In genomic region chr11:14519692-14520085, GRCh38 we compare ENCODE assay signal across 1 cellular context.
A peak's percentile ranks its signal among the peaks of the same experiment; 100 is the strongest.
TF ChIP-seq lines count a peak whose summit lies in the region.

No MANE protein-coding gene starts in this region.

TF ChIP-seq in K562, 482 proteins besides CTCF, POLR2A, EP300 and RAD21 (continued from another document and continues in another):
- TF ChIP-seq, protein P1, sequence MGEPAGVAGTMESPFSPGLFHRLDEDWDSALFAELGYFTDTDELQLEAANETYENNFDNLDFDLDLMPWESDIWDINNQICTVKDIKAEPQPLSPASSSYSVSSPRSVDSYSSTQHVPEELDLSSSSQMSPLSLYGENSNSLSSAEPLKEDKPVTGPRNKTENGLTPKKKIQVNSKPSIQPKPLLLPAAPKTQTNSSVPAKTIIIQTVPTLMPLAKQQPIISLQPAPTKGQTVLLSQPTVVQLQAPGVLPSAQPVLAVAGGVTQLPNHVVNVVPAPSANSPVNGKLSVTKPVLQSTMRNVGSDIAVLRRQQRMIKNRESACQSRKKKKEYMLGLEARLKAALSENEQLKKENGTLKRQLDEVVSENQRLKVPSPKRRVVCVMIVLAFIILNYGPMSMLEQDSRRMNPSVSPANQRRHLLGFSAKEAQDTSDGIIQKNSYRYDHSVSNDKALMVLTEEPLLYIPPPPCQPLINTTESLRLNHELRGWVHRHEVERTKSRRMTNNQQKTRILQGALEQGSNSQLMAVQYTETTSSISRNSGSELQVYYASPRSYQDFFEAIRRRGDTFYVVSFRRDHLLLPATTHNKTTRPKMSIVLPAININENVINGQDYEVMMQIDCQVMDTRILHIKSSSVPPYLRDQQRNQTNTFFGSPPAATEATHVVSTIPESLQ (CRISPR knock-in tag; IDR thresholded peaks at IDR 0.05), result no peak
- TF ChIP-seq POLR2B (IDR thresholded peaks at IDR 0.05; ENCODE audit: low read depth, partially characterized antibody), result no peak
- TF ChIP-seq ATF2 (CRISPR knock-in tag; IDR thresholded peaks at IDR 0.05), result no peak
- TF ChIP-seq CSDE1 (IDR thresholded peaks at IDR 0.05), result no peak
- TF ChIP-seq NFIX (CRISPR knock-in tag; IDR thresholded peaks at IDR 0.05; ENCODE audit: low read depth), result no peak
- no peak for TF ChIP-seq ZNF184 (CRISPR knock-in tag; IDR thresholded peaks at IDR 0.05)
- TF ChIP-seq NR3C1 (CRISPR knock-in tag; IDR thresholded peaks at IDR 0.05), result no peak
- TF ChIP-seq, protein P2, sequence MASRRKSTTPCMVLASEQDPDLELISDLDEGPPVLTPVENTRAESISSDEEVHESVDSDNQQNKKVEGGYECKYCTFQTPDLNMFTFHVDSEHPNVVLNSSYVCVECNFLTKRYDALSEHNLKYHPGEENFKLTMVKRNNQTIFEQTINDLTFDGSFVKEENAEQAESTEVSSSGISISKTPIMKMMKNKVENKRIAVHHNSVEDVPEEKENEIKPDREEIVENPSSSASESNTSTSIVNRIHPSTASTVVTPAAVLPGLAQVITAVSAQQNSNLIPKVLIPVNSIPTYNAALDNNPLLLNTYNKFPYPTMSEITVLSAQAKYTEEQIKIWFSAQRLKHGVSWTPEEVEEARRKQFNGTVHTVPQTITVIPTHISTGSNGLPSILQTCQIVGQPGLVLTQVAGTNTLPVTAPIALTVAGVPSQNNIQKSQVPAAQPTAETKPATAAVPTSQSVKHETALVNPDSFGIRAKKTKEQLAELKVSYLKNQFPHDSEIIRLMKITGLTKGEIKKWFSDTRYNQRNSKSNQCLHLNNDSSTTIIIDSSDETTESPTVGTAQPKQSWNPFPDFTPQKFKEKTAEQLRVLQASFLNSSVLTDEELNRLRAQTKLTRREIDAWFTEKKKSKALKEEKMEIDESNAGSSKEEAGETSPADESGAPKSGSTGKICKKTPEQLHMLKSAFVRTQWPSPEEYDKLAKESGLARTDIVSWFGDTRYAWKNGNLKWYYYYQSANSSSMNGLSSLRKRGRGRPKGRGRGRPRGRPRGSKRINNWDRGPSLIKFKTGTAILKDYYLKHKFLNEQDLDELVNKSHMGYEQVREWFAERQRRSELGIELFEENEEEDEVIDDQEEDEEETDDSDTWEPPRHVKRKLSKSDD (conservative IDR thresholded peaks at IDR 0.05; ENCODE audit: low read length), result no peak
- no peak for TF ChIP-seq CREM (IDR thresholded peaks at IDR 0.05; ENCODE audit: low read depth)
- peak; percentile 79 for TF ChIP-seq CHD1 (IDR thresholded peaks at IDR 0.05; ENCODE audit: low read length)
- no peak for TF ChIP-seq U2AF1 (optimal IDR thresholded peaks at IDR 0.05; ENCODE audit: low read depth, low read length)
- TF ChIP-seq ZBTB8A (IDR thresholded peaks at IDR 0.05; ENCODE audit: partially characterized antibody), result no peak
- no peak for TF ChIP-seq L3MBTL2 (IDR thresholded peaks at IDR 0.05)
- peak; percentile 67 for TF ChIP-seq SPI1 (IDR thresholded peaks at IDR 0.05; ENCODE audit: borderline replicate concordance, low read depth, low read length)
- TF ChIP-seq, protein P3, sequence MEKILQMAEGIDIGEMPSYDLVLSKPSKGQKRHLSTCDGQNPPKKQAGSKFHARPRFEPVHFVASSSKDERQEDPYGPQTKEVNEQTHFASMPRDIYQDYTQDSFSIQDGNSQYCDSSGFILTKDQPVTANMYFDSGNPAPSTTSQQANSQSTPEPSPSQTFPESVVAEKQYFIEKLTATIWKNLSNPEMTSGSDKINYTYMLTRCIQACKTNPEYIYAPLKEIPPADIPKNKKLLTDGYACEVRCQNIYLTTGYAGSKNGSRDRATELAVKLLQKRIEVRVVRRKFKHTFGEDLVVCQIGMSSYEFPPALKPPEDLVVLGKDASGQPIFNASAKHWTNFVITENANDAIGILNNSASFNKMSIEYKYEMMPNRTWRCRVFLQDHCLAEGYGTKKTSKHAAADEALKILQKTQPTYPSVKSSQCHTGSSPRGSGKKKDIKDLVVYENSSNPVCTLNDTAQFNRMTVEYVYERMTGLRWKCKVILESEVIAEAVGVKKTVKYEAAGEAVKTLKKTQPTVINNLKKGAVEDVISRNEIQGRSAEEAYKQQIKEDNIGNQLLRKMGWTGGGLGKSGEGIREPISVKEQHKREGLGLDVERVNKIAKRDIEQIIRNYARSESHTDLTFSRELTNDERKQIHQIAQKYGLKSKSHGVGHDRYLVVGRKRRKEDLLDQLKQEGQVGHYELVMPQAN (IDR thresholded peaks at IDR 0.05; ENCODE audit: borderline replicate concordance), result no peak
- no peak for TF ChIP-seq PYGO2 (tag; IDR thresholded peaks at IDR 0.05)
- no peak for TF ChIP-seq SAFB (IDR thresholded peaks at IDR 0.05; ENCODE audit: borderline replicate concordance, low read depth, low read length)
- no peak for TF ChIP-seq ZNF444 (CRISPR knock-in tag; IDR thresholded peaks at IDR 0.05)
- no peak for TF ChIP-seq NR2C2 (CRISPR knock-in tag; IDR thresholded peaks at IDR 0.05)
- no peak for TF ChIP-seq NR2C2 (tag; IDR thresholded peaks at IDR 0.05)
- TF ChIP-seq ZNF764 (CRISPR knock-in tag; IDR thresholded peaks at IDR 0.05; ENCODE audit: low read depth), result no peak
- TF ChIP-seq KLF6 (CRISPR knock-in tag; IDR thresholded peaks at IDR 0.05; ENCODE audit: borderline replicate concordance), result 0 out of 2 replicates have a peak, but pooled peaks have one; percentile 6
- no peak for TF ChIP-seq DACH1 (IDR thresholded peaks at IDR 0.05; ENCODE audit: partially characterized antibody)
- TF ChIP-seq ZFX (CRISPR knock-in tag; IDR thresholded peaks at IDR 0.05), result no peak
- no peak for TF ChIP-seq POLR2G (IDR thresholded peaks at IDR 0.05; ENCODE audit: low read depth, low read length)
- TF ChIP-seq, protein P4, sequence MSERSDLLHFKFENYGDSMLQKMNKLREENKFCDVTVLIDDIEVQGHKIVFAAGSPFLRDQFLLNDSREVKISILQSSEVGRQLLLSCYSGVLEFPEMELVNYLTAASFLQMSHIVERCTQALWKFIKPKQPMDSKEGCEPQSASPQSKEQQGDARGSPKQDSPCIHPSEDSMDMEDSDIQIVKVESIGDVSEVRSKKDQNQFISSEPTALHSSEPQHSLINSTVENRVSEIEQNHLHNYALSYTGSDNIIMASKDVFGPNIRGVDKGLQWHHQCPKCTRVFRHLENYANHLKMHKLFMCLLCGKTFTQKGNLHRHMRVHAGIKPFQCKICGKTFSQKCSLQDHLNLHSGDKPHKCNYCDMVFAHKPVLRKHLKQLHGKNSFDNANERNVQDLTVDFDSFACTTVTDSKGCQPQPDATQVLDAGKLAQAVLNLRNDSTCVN (CRISPR knock-in tag; IDR thresholded peaks at IDR 0.05), result no peak
- TF ChIP-seq SMC3 (conservative IDR thresholded peaks at IDR 0.05; ENCODE audit: insufficient read depth, low read depth, low read length), result no peak
- TF ChIP-seq ZBTB12 (CRISPR knock-in tag; IDR thresholded peaks at IDR 0.05), result no peak
- no peak for TF ChIP-seq YY1 (IDR thresholded peaks at IDR 0.05; ENCODE audit: borderline replicate concordance in 1 of 3, control insufficient read depth in 1 of 3, extremely low read depth in 1 of 3, insufficient read depth in 3 of 3, insufficient read length in 1 of 3, insufficient replicate concordance in 2 of 3, low read depth in 1 of 3, low read length in 2 of 3)
- no peak for TF ChIP-seq TEAD2 (tag; IDR thresholded peaks at IDR 0.05)
- TF ChIP-seq, protein P5, sequence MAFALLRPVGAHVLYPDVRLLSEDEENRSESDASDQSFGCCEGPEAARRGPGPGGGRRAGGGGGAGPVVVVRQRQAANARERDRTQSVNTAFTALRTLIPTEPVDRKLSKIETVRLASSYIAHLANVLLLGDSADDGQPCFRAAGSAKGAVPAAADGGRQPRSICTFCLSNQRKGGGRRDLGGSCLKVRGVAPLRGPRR (CRISPR knock-in tag; IDR thresholded peaks at IDR 0.05), result no peak
- no peak for TF ChIP-seq FOXM1 (IDR thresholded peaks at IDR 0.05; ENCODE audit: low read depth)
- TF ChIP-seq FOXM1 (CRISPR knock-in tag; IDR thresholded peaks at IDR 0.05; ENCODE audit: low read depth), result 0 out of 2 replicates have a peak, but pooled peaks have one; percentile 18
- no peak for TF ChIP-seq MBD2 (IDR thresholded peaks at IDR 0.05; ENCODE audit: borderline replicate concordance, low read depth)
- no peak for TF ChIP-seq PRMT5 (CRISPR knock-in tag; IDR thresholded peaks at IDR 0.05)
- no peak for TF ChIP-seq ZNF280A (IDR thresholded peaks at IDR 0.05; ENCODE audit: low read depth, partially characterized antibody)
- TF ChIP-seq ZNF57 (CRISPR knock-in tag; IDR thresholded peaks at IDR 0.05), result no peak
- TF ChIP-seq SIN3A (IDR thresholded peaks at IDR 0.05; ENCODE audit: borderline replicate concordance in 2 of 2, control insufficient read depth in 1 of 2, low read depth in 2 of 2, low read length in 2 of 2), result no peak
- TF ChIP-seq RFX1 (IDR thresholded peaks at IDR 0.05), result no peak
- TF ChIP-seq TFAM (CRISPR knock-in tag; conservative IDR thresholded peaks at IDR 0.05), result no peak
- 0 out of 2 replicates have a peak, but pooled peaks have one; percentile 8 for TF ChIP-seq ZNF134 (CRISPR knock-in tag; conservative IDR thresholded peaks at IDR 0.05)
- TF ChIP-seq ZNF3 (CRISPR knock-in tag; IDR thresholded peaks at IDR 0.05), result no peak
- no peak for TF ChIP-seq MEF2A (IDR thresholded peaks at IDR 0.05; ENCODE audit: control insufficient read depth, low read depth, low read length)
- no peak for TF ChIP-seq ZNF174 (CRISPR knock-in tag; IDR thresholded peaks at IDR 0.05)
- 0 out of 2 replicates have a peak, but pooled peaks have one; percentile 18 for TF ChIP-seq GATAD2B (IDR thresholded peaks at IDR 0.05; ENCODE audit: borderline replicate concordance)
- TF ChIP-seq HDGF (IDR thresholded peaks at IDR 0.05), result no peak
